Comparison of ENCODE assay signal across 30 cellular contexts in the genomic region with DNA sequence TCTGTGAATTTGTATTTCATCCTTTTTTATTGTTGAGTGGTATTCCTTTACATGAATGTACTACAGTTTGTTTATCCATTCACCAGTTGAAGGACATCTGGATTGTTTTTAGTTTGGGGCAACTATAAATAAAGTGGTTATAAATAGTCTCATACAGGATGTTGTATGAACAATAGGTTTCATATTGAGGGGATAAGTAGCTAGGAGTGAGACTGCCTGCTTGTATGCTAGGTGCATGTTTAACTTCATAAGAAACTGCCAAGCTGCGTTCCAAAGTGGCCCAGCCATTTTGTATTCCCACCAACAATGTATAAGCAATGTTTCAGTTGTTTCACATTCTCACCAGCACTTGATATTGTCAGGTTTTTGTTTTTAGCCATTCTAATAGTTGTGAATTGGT.
"Had no signal": no experiment of that assay in that cellular context is flagged by ENCODE, and none has a peak within 500 bp of the region (broad histone marks: within the 10 kb centered on the region; RNA-seq: fewer than 3 reads in every experiment).

No MANE protein-coding gene starts in this region.

- H3K4me3 Mint-ChIP-seq: activated B cell treated with CpG ODN at 0.5 μM for 24 hours; activated CD4-positive, alpha-beta memory T cell treated with anti-CD3 and anti-CD28 coated beads for 36 hours; activated naive CD4-positive, alpha-beta T cell treated with anti-CD3 and anti-CD28 coated beads, Interleukin-2, amount 50 U/mL, for 24 hours; brain had no signal

- H3K36me3 ChIP-seq: MG63 had no signal

- FAIRE-seq: bronchial epithelial cell had no signal

- H3K27ac Mint-ChIP-seq: activated B cell treated with CpG ODN at 0.5 μM for 24 hours; activated CD4-positive, alpha-beta memory T cell treated with anti-CD3 and anti-CD28 coated beads for 36 hours; activated naive CD4-positive, alpha-beta T cell treated with anti-CD3 and anti-CD28 coated beads, Interleukin-2, amount 50 U/mL, for 24 hours; brain had no signal

- H3K27me3 Mint-ChIP-seq: activated B cell treated with CpG ODN at 0.5 μM for 24 hours; activated CD4-positive, alpha-beta memory T cell treated with anti-CD3 and anti-CD28 coated beads for 36 hours; activated naive CD4-positive, alpha-beta T cell treated with anti-CD3 and anti-CD28 coated beads, Interleukin-2, amount 50 U/mL, for 24 hours; brain had no signal

- H3K9me3 Mint-ChIP-seq: activated B cell treated with CpG ODN at 0.5 μM for 24 hours; activated CD4-positive, alpha-beta memory T cell treated with anti-CD3 and anti-CD28 coated beads for 36 hours; activated naive CD4-positive, alpha-beta T cell treated with anti-CD3 and anti-CD28 coated beads, Interleukin-2, amount 50 U/mL, for 24 hours had no signal

- H2AFZ ChIP-seq: PC-9 had no signal

- H3K27ac ChIP-seq: PC-9, VCaP had no signal

- H3K4me3 ChIP-seq: MG63, PC-9 had no signal

- H3K9me3 ChIP-seq: MG63 had no signal

- H3K4me1 Mint-ChIP-seq: activated B cell treated with CpG ODN at 0.5 μM for 24 hours had no signal

- DNase-seq: activated B cell treated with CpG ODN at 0.5 μM for 24 hours; activated CD4-positive, alpha-beta memory T cell treated with anti-CD3 and anti-CD28 coated beads for 36 hours; activated CD4-positive, alpha-beta T cell treated with anti-CD3 and anti-CD28 coated beads for 4 hours; activated CD4-positive, alpha-beta T cell treated with anti-CD3 and anti-CD28 coated beads, Interleukin-2, amount 50 U/mL, for 1 hour; activated CD4-positive, CD25-positive, alpha-beta regulatory T cell treated with anti-CD3 and anti-CD28 coated beads, Interleukin-2, amount 50 U/mL, for 72 hours; activated effector memory CD4-positive, alpha-beta T cell treated with Interleukin-2 at 50 U/mL for 16 hours; activated T-cell treated with anti-CD3 and anti-CD28 coated beads, Interleukin-2, amount 50 U/mL, for 1 hour; anterior cingulate cortex; caudate nucleus; cerebellar nuclear complex; Kasumi-1; MG63; MV-4-11; NCI-H1092; NCI-H1436 treated with DMSO at 0.1 percent for 48 hours; NCI-H1694 treated with DMSO at 0.1 percent for 48 hours; NCI-H2029; NCI-H510A; NCI-H526; NCI-H748 treated with DMSO at 0.1 percent for 48 hours; PC-9; Right ventricle myocardium superior; SW 1271; T-helper 1 cell; T-helper 2 cell; T-helper 9 cell had no signal

- H3K4me2 ChIP-seq: PC-9 had no signal
